Comparison of ENCODE assay signal across 32 cellular contexts in genomic region chr9:113337714-113338113, GRCh38. TPM values are rescaled to one million over a fixed set of nuclear protein-coding genes. Genes with fewer than 3 reads are reported as not detected.
"Had no signal": no experiment of that assay in that cellular context is flagged by ENCODE, and none has a peak within 500 bp of the region (broad histone marks: within the 10 kb centered on the region; RNA-seq: fewer than 3 reads in every experiment).

No MANE protein-coding gene starts in this region.

- H3K27me3 Mint-ChIP-seq: activated CD4-positive, alpha-beta T cell treated with anti-CD3 and anti-CD28 coated beads, Interleukin-2, amount 10 ng/mL, durations not matched to agents 24 days and 14 days; activated CD8-positive, alpha-beta T cell treated with anti-CD3 and anti-CD28 coated beads for 36 hours; activated T-helper 17 cell treated with anti-CD3 and anti-CD28 coated beads, Interleukin-2, amount 50 U/mL, for 72 hours had no signal

- H3K36me3 Mint-ChIP-seq: activated naive CD8-positive, alpha-beta T cell treated with anti-CD3 and anti-CD28 coated beads for 36 hours had no signal

- H3K9me3 Mint-ChIP-seq: activated CD4-positive, alpha-beta T cell treated with anti-CD3 and anti-CD28 coated beads, Interleukin-2, amount 10 ng/mL, durations not matched to agents 24 days and 14 days; activated CD8-positive, alpha-beta T cell treated with anti-CD3 and anti-CD28 coated beads for 36 hours; activated T-cell treated with anti-CD3 and anti-CD28 coated beads, Interleukin-2, amount 50 U/mL, for 72 hours; activated T-helper 17 cell treated with anti-CD3 and anti-CD28 coated beads, Interleukin-2, amount 50 U/mL, for 72 hours; central memory CD8-positive, alpha-beta T cell; T-helper 2 cell treated with Interferon-gamma antibody and Interleukin-4, amounts not matched to agents 5 μg/mL and 100 μg/mL, for 36 hours had no signal

- H3K27ac Mint-ChIP-seq: activated CD4-positive, alpha-beta T cell treated with anti-CD3 and anti-CD28 coated beads, Interleukin-2, amount 10 ng/mL, durations not matched to agents 24 days and 14 days; activated CD8-positive, alpha-beta T cell treated with anti-CD3 and anti-CD28 coated beads for 36 hours; activated naive CD8-positive, alpha-beta T cell treated with anti-CD3 and anti-CD28 coated beads for 36 hours; activated T-cell treated with anti-CD3 and anti-CD28 coated beads, Interleukin-2, amount 50 U/mL, for 72 hours; activated T-helper 17 cell treated with anti-CD3 and anti-CD28 coated beads, Interleukin-2, amount 50 U/mL, for 72 hours; T-helper 2 cell treated with Interferon-gamma antibody and Interleukin-4, amounts not matched to agents 5 μg/mL and 100 μg/mL, for 36 hours had no signal

- H3K4me3 Mint-ChIP-seq: activated CD4-positive, alpha-beta T cell treated with anti-CD3 and anti-CD28 coated beads, Interleukin-2, amount 10 ng/mL, durations not matched to agents 24 days and 14 days; activated CD8-positive, alpha-beta T cell treated with anti-CD3 and anti-CD28 coated beads for 36 hours; activated naive CD8-positive, alpha-beta T cell treated with anti-CD3 and anti-CD28 coated beads for 36 hours; central memory CD8-positive, alpha-beta T cell; T-helper 2 cell treated with Interferon-gamma antibody and Interleukin-4, amounts not matched to agents 5 μg/mL and 100 μg/mL, for 36 hours had no signal

- H3K36me3 ChIP-seq: brain microvascular endothelial cell, MG63, SJCRH30 had no signal

- H3K27ac ChIP-seq: brain microvascular endothelial cell, SJCRH30, SK-N-MC had no signal

- H3K4me1 ChIP-seq: SJCRH30 had no signal

- H3K9me3 ChIP-seq: MG63, SJCRH30 had no signal

- FAIRE-seq: TTC549 had no signal

- H3K27me3 ChIP-seq: brain microvascular endothelial cell, MG63, SJCRH30 had no signal

- DNase-seq: activated CD4-positive, alpha-beta T cell treated with anti-CD3 and anti-CD28 coated beads, Interleukin-2, amount 10 ng/mL, durations not matched to agents 24 days and 14 days; activated CD4-positive, alpha-beta T cell treated with anti-CD3 and anti-CD28 coated beads, Interleukin-2, amount 50 U/mL, for 4 hours; activated CD8-positive, alpha-beta T cell treated with anti-CD3 and anti-CD28 coated beads for 36 hours; activated effector memory CD4-positive, alpha-beta T cell treated with anti-CD3 and anti-CD28 coated beads, Interleukin-2, amount 50 U/mL, for 16 hours; activated naive CD4-positive, alpha-beta T cell; activated naive CD4-positive, alpha-beta T cell treated with anti-CD3 and anti-CD28 coated beads, Interleukin-2, amount 50 U/mL, for 16 hours; activated naive CD8-positive, alpha-beta T cell treated with anti-CD3 and anti-CD28 coated beads for 36 hours; activated T-cell treated with anti-CD3 and anti-CD28 coated beads, Interleukin-2, amount 50 U/mL, for 1 hour; activated T-cell treated with anti-CD3 and anti-CD28 coated beads, Interleukin-2, amount 50 U/mL, for 72 hours; amniotic stem cell; aorta; brain microvascular endothelial cell; Kasumi-1; KG1; MG63; NCI-H1048; NCI-H1436 treated with DMSO at 0.1 percent for 48 hours; NCI-H1694 treated with DMSO at 0.1 percent for 48 hours; NCI-H2029; NCI-H345; NCI-H524 treated with DMSO at 0.1 percent for 48 hours; SHP77; SJCRH30 had no signal

- ATAC-seq: activated CD8-positive, alpha-beta T cell treated with anti-CD3 and anti-CD28 coated beads for 36 hours; activated T-cell treated with anti-CD3 and anti-CD28 coated beads, Interleukin-2, amount 50 U/mL, for 72 hours; activated T-helper 17 cell treated with anti-CD3 and anti-CD28 coated beads, Interleukin-2, amount 50 U/mL, for 72 hours; Panc1 had no signal

- H3K4me3 ChIP-seq: MG63, SJCRH30, SK-N-MC had no signal

RNA-seq across cellular contexts. Expression of gene BSPRY, which starts 11.6 kb away (rescaled TPM):
- total RNA-seq: RPMI7951 had no signal

RNA-seq across cellular contexts. Expression of gene RNF183, which starts 34.5 kb away (rescaled TPM):
- total RNA-seq: activated CD8-positive, alpha-beta memory T cell treated with anti-CD3 and anti-CD28 coated beads for 36 hours; activated naive CD8-positive, alpha-beta T cell treated with anti-CD3 and anti-CD28 coated beads for 36 hours; aorta; RPMI7951; SJCRH30; T-helper 1 cell treated with Interleukin-12 subunit alpha and Interleukin-12 subunit beta and Interleukin-4 antibody, amounts not matched to agents 30 ng/mL and 1 ng/mL, for 36 hours had no signal
- polyA plus RNA-seq: aorta had no signal
